Comparison of ENCODE assay signal across 8 cellular contexts in the genomic region with DNA sequence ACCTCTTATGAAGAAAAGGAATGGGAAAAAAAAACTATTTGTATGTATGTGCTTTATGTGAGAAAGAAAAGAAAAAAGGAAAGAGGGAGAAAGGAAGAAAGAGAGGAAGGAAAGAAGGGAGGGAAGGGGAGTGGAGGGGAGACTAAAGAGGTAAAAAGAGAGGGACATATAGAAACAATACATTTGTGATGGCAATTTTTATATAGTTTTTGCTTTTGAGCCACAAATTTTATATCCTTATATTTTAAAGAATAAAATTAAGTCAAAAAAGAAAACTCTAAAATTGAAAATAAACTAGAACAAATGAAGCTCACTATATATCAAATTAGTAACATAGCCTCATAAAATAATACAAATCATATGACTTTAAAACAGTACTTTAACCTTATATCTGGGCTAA.
"Had no signal": no experiment of that assay in that cellular context is flagged by ENCODE, and none has a peak within 500 bp of the region (broad histone marks: within the 10 kb centered on the region; RNA-seq: fewer than 3 reads in every experiment).

No MANE protein-coding gene starts in this region.

- H2AFZ ChIP-seq: GM23248 had no signal

- H3K9me3 ChIP-seq: HAP-1 had no signal

- H3K4me3 Mint-ChIP-seq: HFFc6 had no signal

- H3K27ac Mint-ChIP-seq: HFFc6 had no signal

- H3K4me3 ChIP-seq: GM23248, HAP-1 had no signal

- H3K4me1 ChIP-seq: HAP-1 had no signal

- H3K27ac ChIP-seq: GM23248 had no signal

- ATAC-seq: HCT116 had no signal

- DNase-seq: GM23248, GOT3, H7, HFFc6, IMR-90, KBM-7 had no signal

- H3K9ac ChIP-seq: GM23248 had no signal

- H3K9me3 Mint-ChIP-seq: HFFc6 had no signal

- H3K36me3 ChIP-seq: HAP-1 had no signal
